ENCODE assay signal across 2 cellular contexts in the genomic region with DNA sequence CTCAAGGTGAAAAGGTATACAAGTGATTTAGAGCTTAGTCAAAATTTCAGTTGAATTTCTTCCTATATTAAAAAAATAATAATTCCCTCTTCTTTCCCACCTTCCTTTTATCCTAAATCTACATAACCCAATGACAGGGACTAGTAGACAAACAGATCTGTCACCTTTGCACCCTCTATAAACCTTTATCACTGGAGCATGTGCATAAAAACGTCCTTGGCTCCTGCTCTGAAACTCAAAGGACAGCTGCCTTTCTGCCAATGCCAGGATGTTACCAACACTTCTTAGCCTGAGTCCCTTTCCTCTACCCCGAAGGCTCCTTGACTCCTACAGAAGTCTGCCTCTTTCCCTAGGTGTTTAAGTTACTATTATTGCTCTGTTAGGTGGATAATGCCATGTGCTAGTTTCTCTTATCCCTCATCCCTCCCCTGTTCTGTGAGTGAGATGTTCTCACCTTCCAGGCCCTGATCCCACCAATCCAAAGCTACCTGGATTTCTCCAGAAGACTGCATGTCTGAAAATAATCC.
TF ChIP-seq lines count a peak whose summit lies in the region.

No MANE protein-coding gene starts in this region.

TF ChIP-seq in liver, 16 proteins besides CTCF, POLR2A, EP300 and RAD21:
- TF ChIP-seq RXRA (IDR thresholded peaks at IDR 0.05) (peak in 1 of 2 donors; percentile 24), SP1 (IDR thresholded peaks at IDR 0.05) (peak; percentile 11), HNF4A (conservative IDR thresholded peaks at IDR 0.05) (peak; percentile 72 to 82), HNF4G (IDR thresholded peaks at IDR 0.05) (no peak)
TF ChIP-seq in liver: peak in this region for 3.

TF ChIP-seq in HepG2, 621 proteins besides CTCF, POLR2A, EP300 and RAD21:
- no peak for TF ChIP-seq ZKSCAN8 (CRISPR knock-in tag; IDR thresholded peaks at IDR 0.05; ENCODE audit: borderline replicate concordance)
- no peak for TF ChIP-seq IRF2 (CRISPR knock-in tag; IDR thresholded peaks at IDR 0.05)
- no peak for TF ChIP-seq ZNF550 (CRISPR knock-in tag; IDR thresholded peaks at IDR 0.05; ENCODE audit: borderline replicate concordance)
- TF ChIP-seq, protein P1, sequence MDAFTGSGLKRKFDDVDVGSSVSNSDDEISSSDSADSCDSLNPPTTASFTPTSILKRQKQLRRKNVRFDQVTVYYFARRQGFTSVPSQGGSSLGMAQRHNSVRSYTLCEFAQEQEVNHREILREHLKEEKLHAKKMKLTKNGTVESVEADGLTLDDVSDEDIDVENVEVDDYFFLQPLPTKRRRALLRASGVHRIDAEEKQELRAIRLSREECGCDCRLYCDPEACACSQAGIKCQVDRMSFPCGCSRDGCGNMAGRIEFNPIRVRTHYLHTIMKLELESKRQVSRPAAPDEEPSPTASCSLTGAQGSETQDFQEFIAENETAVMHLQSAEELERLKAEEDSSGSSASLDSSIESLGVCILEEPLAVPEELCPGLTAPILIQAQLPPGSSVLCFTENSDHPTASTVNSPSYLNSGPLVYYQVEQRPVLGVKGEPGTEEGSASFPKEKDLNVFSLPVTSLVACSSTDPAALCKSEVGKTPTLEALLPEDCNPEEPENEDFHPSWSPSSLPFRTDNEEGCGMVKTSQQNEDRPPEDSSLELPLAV (CRISPR knock-in tag; conservative IDR thresholded peaks at IDR 0.05; ENCODE audit: low read depth): no peak
- no peak for TF ChIP-seq KDM5A (IDR thresholded peaks at IDR 0.05; ENCODE audit: borderline replicate concordance, low read length)
- no peak for TF ChIP-seq MAZ (IDR thresholded peaks at IDR 0.05; ENCODE audit: borderline replicate concordance, low read depth, low read length)
- no peak for TF ChIP-seq MAZ (CRISPR knock-in tag; IDR thresholded peaks at IDR 0.05; ENCODE audit: low read depth)
- no peak for TF ChIP-seq ZNF383 (CRISPR knock-in tag; IDR thresholded peaks at IDR 0.05; ENCODE audit: borderline replicate concordance)
- no peak for TF ChIP-seq RFXAP (CRISPR knock-in tag; IDR thresholded peaks at IDR 0.05; ENCODE audit: borderline replicate concordance)
- no peak for TF ChIP-seq ZNF841 (CRISPR knock-in tag; IDR thresholded peaks at IDR 0.05; ENCODE audit: borderline replicate concordance)
- TF ChIP-seq ZNF589 (CRISPR knock-in tag; conservative IDR thresholded peaks at IDR 0.05): no peak
- TF ChIP-seq E2F5 (CRISPR knock-in tag; conservative IDR thresholded peaks at IDR 0.05): no peak
- no peak for TF ChIP-seq ZNF431 (CRISPR knock-in tag; IDR thresholded peaks at IDR 0.05; ENCODE audit: borderline replicate concordance, low read depth)
- no peak for TF ChIP-seq ZNF264 (CRISPR knock-in tag; IDR thresholded peaks at IDR 0.05)
- no peak for TF ChIP-seq SNAI1 (CRISPR knock-in tag; IDR thresholded peaks at IDR 0.05; ENCODE audit: borderline replicate concordance)
- no peak for TF ChIP-seq SPEN (CRISPR knock-in tag; IDR thresholded peaks at IDR 0.05; ENCODE audit: low read depth)
- no peak for TF ChIP-seq E2F1 (CRISPR knock-in tag; IDR thresholded peaks at IDR 0.05)
- TF ChIP-seq AKAP8 (CRISPR knock-in tag; IDR thresholded peaks at IDR 0.05): no peak
